ENCODE assay signal across 3 cellular contexts in genomic region chr1:160669276-160669675, GRCh38.
A peak's percentile ranks its signal among the peaks of the same experiment; 100 is the strongest.
TF ChIP-seq lines count a peak whose summit lies in the region.

No MANE protein-coding gene starts in this region.

TF ChIP-seq in HEK293, 187 proteins besides CTCF, POLR2A, EP300 and RAD21 (continued from another document):
- no peak for TF ChIP-seq TSHZ1 (tag by site-specific recombination; IDR thresholded peaks at IDR 0.05; ENCODE audit: borderline replicate concordance)
- TF ChIP-seq SETDB1 (IDR thresholded peaks at IDR 0.05; ENCODE audit: insufficient read length, low read length), result peak; percentile 79
- no peak for TF ChIP-seq ZNF544 (tag by site-specific recombination; IDR thresholded peaks at IDR 0.05)

TF ChIP-seq in K562, 482 proteins besides CTCF, POLR2A, EP300 and RAD21 (continued from another document and continues in another):
- TF ChIP-seq CBX5 (IDR thresholded peaks at IDR 0.05; ENCODE audit: borderline replicate concordance, low read depth) (no peak), TFAM (CRISPR knock-in tag; conservative IDR thresholded peaks at IDR 0.05) (no peak), ZNF175 (CRISPR knock-in tag; IDR thresholded peaks at IDR 0.05; ENCODE audit: low read depth) (no peak), PREB (CRISPR knock-in tag; IDR thresholded peaks at IDR 0.05) (no peak), RBFOX2 (IDR thresholded peaks at IDR 0.05; ENCODE audit: low read depth, low read length) (no peak), ZZZ3 (IDR thresholded peaks at IDR 0.05) (no peak), ZNF785 (CRISPR knock-in tag; IDR thresholded peaks at IDR 0.05) (no peak), ZNF507 (tag; conservative IDR thresholded peaks at IDR 0.05) (peak; percentile 100), E2F8 (IDR thresholded peaks at IDR 0.05; ENCODE audit: low read depth, partially characterized antibody) (no peak), GATAD2B (IDR thresholded peaks at IDR 0.05; ENCODE audit: borderline replicate concordance) (no peak), RBM25 (IDR thresholded peaks at IDR 0.05; ENCODE audit: low read depth, low read length, severe bottlenecking) (peak; percentile 54), CBX3 (IDR thresholded peaks at IDR 0.05; ENCODE audit: borderline replicate concordance in 1 of 2, low read length in 2 of 2) (peak in 1 of 2 experiments; percentile 45; a peak in 1 of 3 replicates), TRIM28 (IDR thresholded peaks at IDR 0.05) (peak; percentile 50; the same call in 1 of the 2 replicates), DACH1 (IDR thresholded peaks at IDR 0.05; ENCODE audit: partially characterized antibody) (no peak), NR2F6 (CRISPR knock-in tag; IDR thresholded peaks at IDR 0.05) (no peak), ZNF263 (CRISPR knock-in tag; IDR thresholded peaks at IDR 0.05; ENCODE audit: borderline replicate concordance) (no peak), DIDO1 (tag; IDR thresholded peaks at IDR 0.05; ENCODE audit: low read depth) (no peak), ESRRB (CRISPR knock-in tag; IDR thresholded peaks at IDR 0.05; ENCODE audit: borderline replicate concordance) (no peak), NCOA4 (IDR thresholded peaks at IDR 0.05; ENCODE audit: partially characterized antibody) (no peak), MCM7 (IDR thresholded peaks at IDR 0.05) (no peak), POU5F1 (IDR thresholded peaks at IDR 0.05; ENCODE audit: borderline replicate concordance, low read depth, low read length, partially characterized antibody) (no peak), KLF16 (IDR thresholded peaks at IDR 0.05) (no peak), SRSF7 (optimal IDR thresholded peaks at IDR 0.05; ENCODE audit: low read depth, low read length) (no peak), RBM34 (IDR thresholded peaks at IDR 0.05; ENCODE audit: borderline replicate concordance, insufficient read depth, low read length) (no peak), ZNF717 (CRISPR knock-in tag; IDR thresholded peaks at IDR 0.05) (no peak), ZFP36 (IDR thresholded peaks at IDR 0.05; ENCODE audit: low read depth, low read length, partially characterized antibody) (no peak), KLF6 (CRISPR knock-in tag; IDR thresholded peaks at IDR 0.05; ENCODE audit: borderline replicate concordance) (no peak), TAF7 (tag; IDR thresholded peaks at IDR 0.05) (no peak), HOXB6 (CRISPR knock-in tag; IDR thresholded peaks at IDR 0.05; ENCODE audit: borderline replicate concordance) (no peak), ZNF354B (CRISPR knock-in tag; IDR thresholded peaks at IDR 0.05) (peak; percentile 93)
- TF ChIP-seq, protein P1, sequence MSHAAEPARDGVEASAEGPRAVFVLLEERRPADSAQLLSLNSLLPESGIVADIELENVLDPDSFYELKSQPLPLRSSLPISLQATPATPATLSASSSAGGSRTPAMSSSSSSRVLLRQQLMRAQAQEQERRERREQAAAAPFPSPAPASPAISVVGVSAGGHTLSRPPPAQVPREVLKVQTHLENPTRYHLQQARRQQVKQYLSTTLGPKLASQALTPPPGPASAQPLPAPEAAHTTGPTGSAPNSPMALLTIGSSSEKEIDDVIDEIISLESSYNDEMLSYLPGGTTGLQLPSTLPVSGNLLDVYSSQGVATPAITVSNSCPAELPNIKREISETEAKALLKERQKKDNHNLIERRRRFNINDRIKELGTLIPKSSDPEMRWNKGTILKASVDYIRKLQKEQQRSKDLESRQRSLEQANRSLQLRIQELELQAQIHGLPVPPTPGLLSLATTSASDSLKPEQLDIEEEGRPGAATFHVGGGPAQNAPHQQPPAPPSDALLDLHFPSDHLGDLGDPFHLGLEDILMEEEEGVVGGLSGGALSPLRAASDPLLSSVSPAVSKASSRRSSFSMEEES (CRISPR knock-in tag; IDR thresholded peaks at IDR 0.05), result no peak
- TF ChIP-seq, protein P2, sequence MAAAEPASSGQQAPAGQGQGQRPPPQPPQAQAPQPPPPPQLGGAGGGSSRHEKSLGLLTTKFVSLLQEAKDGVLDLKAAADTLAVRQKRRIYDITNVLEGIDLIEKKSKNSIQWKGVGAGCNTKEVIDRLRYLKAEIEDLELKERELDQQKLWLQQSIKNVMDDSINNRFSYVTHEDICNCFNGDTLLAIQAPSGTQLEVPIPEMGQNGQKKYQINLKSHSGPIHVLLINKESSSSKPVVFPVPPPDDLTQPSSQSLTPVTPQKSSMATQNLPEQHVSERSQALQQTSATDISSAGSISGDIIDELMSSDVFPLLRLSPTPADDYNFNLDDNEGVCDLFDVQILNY (CRISPR knock-in tag; IDR thresholded peaks at IDR 0.05), result no peak

TF ChIP-seq in WTC11, 78 proteins besides CTCF, POLR2A, EP300 and RAD21:
- TF ChIP-seq PRDM15 (CRISPR knock-in tag; IDR thresholded peaks at IDR 0.05) (no peak), ZNF416 (CRISPR knock-in tag; IDR thresholded peaks at IDR 0.05) (no peak), NR3C1 (CRISPR knock-in tag; conservative IDR thresholded peaks at IDR 0.05; ENCODE audit: low read depth) (no peak)
- TF ChIP-seq, protein P3, sequence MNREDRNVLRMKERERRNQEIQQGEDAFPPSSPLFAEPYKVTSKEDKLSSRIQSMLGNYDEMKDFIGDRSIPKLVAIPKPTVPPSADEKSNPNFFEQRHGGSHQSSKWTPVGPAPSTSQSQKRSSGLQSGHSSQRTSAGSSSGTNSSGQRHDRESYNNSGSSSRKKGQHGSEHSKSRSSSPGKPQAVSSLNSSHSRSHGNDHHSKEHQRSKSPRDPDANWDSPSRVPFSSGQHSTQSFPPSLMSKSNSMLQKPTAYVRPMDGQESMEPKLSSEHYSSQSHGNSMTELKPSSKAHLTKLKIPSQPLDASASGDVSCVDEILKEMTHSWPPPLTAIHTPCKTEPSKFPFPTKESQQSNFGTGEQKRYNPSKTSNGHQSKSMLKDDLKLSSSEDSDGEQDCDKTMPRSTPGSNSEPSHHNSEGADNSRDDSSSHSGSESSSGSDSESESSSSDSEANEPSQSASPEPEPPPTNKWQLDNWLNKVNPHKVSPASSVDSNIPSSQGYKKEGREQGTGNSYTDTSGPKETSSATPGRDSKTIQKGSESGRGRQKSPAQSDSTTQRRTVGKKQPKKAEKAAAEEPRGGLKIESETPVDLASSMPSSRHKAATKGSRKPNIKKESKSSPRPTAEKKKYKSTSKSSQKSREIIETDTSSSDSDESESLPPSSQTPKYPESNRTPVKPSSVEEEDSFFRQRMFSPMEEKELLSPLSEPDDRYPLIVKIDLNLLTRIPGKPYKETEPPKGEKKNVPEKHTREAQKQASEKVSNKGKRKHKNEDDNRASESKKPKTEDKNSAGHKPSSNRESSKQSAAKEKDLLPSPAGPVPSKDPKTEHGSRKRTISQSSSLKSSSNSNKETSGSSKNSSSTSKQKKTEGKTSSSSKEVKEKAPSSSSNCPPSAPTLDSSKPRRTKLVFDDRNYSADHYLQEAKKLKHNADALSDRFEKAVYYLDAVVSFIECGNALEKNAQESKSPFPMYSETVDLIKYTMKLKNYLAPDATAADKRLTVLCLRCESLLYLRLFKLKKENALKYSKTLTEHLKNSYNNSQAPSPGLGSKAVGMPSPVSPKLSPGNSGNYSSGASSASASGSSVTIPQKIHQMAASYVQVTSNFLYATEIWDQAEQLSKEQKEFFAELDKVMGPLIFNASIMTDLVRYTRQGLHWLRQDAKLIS (CRISPR knock-in tag; IDR thresholded peaks at IDR 0.05; ENCODE audit: borderline replicate concordance), result no peak
